1 cellular context compared by ENCODE assay signal in the genomic region with DNA sequence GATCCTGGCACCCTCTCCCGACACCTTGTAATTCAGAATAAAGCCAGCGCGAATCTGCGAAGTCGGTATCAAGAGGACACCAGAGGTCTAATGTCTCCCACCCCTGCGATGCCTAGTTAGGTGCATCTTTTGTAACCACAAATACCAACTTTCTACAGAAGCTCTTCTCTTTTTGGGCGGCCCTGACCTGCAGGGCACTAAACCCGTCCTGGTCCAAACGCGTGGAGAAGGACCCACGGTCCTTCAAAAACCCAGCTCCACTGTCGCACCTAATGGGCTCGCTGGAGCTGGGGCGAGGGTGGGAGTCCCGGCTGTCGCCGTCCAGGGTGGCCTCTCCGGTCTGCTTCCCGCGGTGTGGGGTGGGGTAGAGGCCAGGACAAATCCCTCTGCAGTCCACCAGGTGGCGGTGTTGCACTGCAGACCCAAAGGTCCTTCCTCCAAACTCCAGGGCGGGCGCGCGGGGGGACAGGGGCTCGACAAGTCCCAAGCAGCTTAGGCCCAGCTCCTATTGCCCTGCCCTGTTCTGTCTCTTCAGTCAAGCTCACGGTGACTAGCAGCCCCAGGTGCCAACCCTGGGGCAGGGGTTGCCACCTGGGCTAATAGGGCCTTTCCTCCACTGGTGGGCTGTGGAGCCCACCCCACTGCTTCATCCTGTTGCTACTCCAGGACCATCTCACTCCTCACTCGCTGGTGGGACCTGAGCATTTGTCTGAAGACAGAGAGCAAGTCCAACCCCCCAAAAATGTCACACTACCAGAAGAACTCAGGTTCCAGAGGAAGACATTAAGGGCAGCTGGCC.
TF ChIP-seq lines count a peak whose summit lies in the region.

No MANE protein-coding gene starts in this region.

TF ChIP-seq in SK-N-SH treated with all-trans-retinoic acid at 6 μM for 48 hours, 23 proteins besides CTCF, POLR2A, EP300 and RAD21 (continued from another document):
- TF ChIP-seq, protein P1, sequence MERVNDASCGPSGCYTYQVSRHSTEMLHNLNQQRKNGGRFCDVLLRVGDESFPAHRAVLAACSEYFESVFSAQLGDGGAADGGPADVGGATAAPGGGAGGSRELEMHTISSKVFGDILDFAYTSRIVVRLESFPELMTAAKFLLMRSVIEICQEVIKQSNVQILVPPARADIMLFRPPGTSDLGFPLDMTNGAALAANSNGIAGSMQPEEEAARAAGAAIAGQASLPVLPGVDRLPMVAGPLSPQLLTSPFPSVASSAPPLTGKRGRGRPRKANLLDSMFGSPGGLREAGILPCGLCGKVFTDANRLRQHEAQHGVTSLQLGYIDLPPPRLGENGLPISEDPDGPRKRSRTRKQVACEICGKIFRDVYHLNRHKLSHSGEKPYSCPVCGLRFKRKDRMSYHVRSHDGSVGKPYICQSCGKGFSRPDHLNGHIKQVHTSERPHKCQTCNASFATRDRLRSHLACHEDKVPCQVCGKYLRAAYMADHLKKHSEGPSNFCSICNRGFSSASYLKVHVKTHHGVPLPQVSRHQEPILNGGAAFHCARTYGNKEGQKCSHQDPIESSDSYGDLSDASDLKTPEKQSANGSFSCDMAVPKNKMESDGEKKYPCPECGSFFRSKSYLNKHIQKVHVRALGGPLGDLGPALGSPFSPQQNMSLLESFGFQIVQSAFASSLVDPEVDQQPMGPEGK (CRISPR knock-in tag; IDR thresholded peaks at IDR 0.05; ENCODE audit: borderline replicate concordance) = no peak
- TF ChIP-seq SNAI2 (CRISPR knock-in tag; IDR thresholded peaks at IDR 0.05) (no peak), ISL1 (CRISPR knock-in tag; IDR thresholded peaks at IDR 0.05) (no peak), ZFP30 (CRISPR knock-in tag; IDR thresholded peaks at IDR 0.05) (no peak), PPARA (CRISPR knock-in tag; IDR thresholded peaks at IDR 0.05; ENCODE audit: borderline replicate concordance) (no peak), TCF4 (CRISPR knock-in tag; IDR thresholded peaks at IDR 0.05; ENCODE audit: borderline replicate concordance) (no peak), GLIS3 (CRISPR knock-in tag; IDR thresholded peaks at IDR 0.05) (no peak), ZFP3 (CRISPR knock-in tag; IDR thresholded peaks at IDR 0.05) (no peak), TOX (CRISPR knock-in tag; IDR thresholded peaks at IDR 0.05; ENCODE audit: borderline replicate concordance) (no peak), ZNF70 (CRISPR knock-in tag; IDR thresholded peaks at IDR 0.05) (no peak)
- TF ChIP-seq, protein P2, sequence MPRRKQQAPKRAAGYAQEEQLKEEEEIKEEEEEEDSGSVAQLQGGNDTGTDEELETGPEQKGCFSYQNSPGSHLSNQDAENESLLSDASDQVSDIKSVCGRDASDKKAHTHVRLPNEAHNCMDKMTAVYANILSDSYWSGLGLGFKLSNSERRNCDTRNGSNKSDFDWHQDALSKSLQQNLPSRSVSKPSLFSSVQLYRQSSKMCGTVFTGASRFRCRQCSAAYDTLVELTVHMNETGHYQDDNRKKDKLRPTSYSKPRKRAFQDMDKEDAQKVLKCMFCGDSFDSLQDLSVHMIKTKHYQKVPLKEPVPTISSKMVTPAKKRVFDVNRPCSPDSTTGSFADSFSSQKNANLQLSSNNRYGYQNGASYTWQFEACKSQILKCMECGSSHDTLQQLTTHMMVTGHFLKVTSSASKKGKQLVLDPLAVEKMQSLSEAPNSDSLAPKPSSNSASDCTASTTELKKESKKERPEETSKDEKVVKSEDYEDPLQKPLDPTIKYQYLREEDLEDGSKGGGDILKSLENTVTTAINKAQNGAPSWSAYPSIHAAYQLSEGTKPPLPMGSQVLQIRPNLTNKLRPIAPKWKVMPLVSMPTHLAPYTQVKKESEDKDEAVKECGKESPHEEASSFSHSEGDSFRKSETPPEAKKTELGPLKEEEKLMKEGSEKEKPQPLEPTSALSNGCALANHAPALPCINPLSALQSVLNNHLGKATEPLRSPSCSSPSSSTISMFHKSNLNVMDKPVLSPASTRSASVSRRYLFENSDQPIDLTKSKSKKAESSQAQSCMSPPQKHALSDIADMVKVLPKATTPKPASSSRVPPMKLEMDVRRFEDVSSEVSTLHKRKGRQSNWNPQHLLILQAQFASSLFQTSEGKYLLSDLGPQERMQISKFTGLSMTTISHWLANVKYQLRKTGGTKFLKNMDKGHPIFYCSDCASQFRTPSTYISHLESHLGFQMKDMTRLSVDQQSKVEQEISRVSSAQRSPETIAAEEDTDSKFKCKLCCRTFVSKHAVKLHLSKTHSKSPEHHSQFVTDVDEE (CRISPR knock-in tag; IDR thresholded peaks at IDR 0.05) = no peak
